8 cellular contexts compared by ENCODE assay signal in the genomic region with DNA sequence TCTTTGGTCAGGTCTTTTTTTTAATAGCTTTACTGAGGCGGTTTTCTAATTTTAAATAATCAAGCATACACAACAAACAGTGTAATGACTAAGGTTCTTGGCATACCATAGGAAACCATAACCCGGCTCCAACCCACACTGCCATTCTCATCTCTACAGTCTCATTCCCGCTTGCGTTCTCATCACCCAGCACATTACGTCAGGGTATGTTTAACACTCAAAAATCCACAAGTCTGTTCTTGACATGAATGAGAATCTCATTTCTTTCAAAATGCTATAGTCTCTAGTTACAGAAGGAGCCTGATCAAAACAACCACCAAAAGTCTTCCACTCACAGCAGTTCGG. TPM values are rescaled to one million over a fixed set of nuclear protein-coding genes. Genes with fewer than 3 reads are reported as not detected.
DNase-seq lines count a peak whose midpoint lies in the region; ATAC-seq, FAIRE-seq and TF ChIP-seq lines count a peak whose summit lies in the region.

No MANE protein-coding gene starts in this region.

- peak; percentile 39 for ATAC-seq in GM18502 (IDR thresholded peaks at IDR 0.05; ENCODE audit: poor library complexity, unreplicated experiment)
- peak; percentile 22 for ATAC-seq in HG02884 (IDR thresholded peaks at IDR 0.05; ENCODE audit: unreplicated experiment)

- no peaks in the 10 kb centered on the region for H3K36me3 ChIP-seq in bronchial epithelial cell (ENCODE audit: control insufficient read depth, insufficient read depth, low read length)
- H3K36me3 ChIP-seq in thymus (ENCODE audit: control insufficient read depth, insufficient read depth) = no peaks in the 10 kb centered on the region

- no peaks in the 10 kb centered on the region for H3K9me3 ChIP-seq in thymus (ENCODE audit: control insufficient read depth)

- H3K4me3 ChIP-seq in bronchial epithelial cell (ENCODE audit: low read depth, low read length) = peak overlapping the region; percentile 51
- H3K4me3 ChIP-seq in thymus (ENCODE audit: low read length) = peak overlapping the region; percentile 86

- 2% methylated on average over 6 of the region's 6 CpGs for WGBS in thymus

- no peak for FAIRE-seq in bronchial epithelial cell (lab: Jason Lieb, UNC)

- DNase-seq in AG20443 (ENCODE audit: low spot score) (peak; percentile 73), NCI-H748 (lab: John Stamatoyannopoulos, UW; ENCODE audit: unreplicated experiment) (peak; percentile 80), bronchial epithelial cell (ENCODE audit: low read depth) (peak; percentile 91), lung microvascular endothelial cell (ENCODE audit: low read depth in 2 of 2) (peak; percentile 48 to 68), middle frontal gyrus (ENCODE audit: extremely low spot score, low spot score) (no peak)

- peaks cover 8% of the 10 kb centered on the region for H3K4me1 ChIP-seq in thymus (ENCODE audit: control insufficient read depth, insufficient read depth, low read length)

- peak overlapping the region; percentile 96 for H3K27ac ChIP-seq in thymus (ENCODE audit: low read depth)

- no peak for TF ChIP-seq CTCF in bronchial epithelial cell (IDR thresholded peaks at IDR 0.05; ENCODE audit: insufficient read depth, low read length, severe bottlenecking)

- H3K27me3 ChIP-seq in bronchial epithelial cell (ENCODE audit: control insufficient read depth, insufficient read depth, low read length) = no peaks in the 10 kb centered on the region
- no peaks in the 10 kb centered on the region for H3K27me3 ChIP-seq in thymus (ENCODE audit: control insufficient read depth, insufficient read depth)

RNA-seq across cellular contexts. Expression of a gene that starts 0.5 kb away (rescaled TPM):
- 0.53 and 1.3 TPM in 2 replicates for total RNA-seq in bronchial epithelial cell
- 1.4 and 2.0 TPM in 2 replicates for total RNA-seq in lung microvascular endothelial cell
- 5.3 TPM for polyA plus RNA-seq in thymus

RNA-seq across cellular contexts. Expression of a gene that starts 30.8 kb away (rescaled TPM):
- 12.4 and 30.6 TPM in 2 replicates for total RNA-seq in bronchial epithelial cell
- total RNA-seq in lung microvascular endothelial cell = 4.1 and 7.7 TPM in 2 replicates
- polyA plus RNA-seq in thymus = 20.6 TPM

RNA-seq across cellular contexts. Expression of a gene that starts 42.4 kb away (rescaled TPM):
- 92.8 and 136 TPM in 2 replicates for total RNA-seq in bronchial epithelial cell
- 71.3 and 71.8 TPM in 2 replicates for total RNA-seq in lung microvascular endothelial cell
- polyA plus RNA-seq in thymus = 59.2 TPM
